12 cellular contexts compared by ENCODE assay signal in genomic region chr12:18141583-18141982, GRCh38. TPM values are rescaled to one million over a fixed set of nuclear protein-coding genes. Genes with fewer than 3 reads are reported as not detected.
A peak's percentile ranks its signal among the peaks of the same experiment; 100 is the strongest.
DNase-seq lines count a peak whose midpoint lies in the region; TF ChIP-seq lines count a peak whose summit lies in the region.
"Had no signal": no experiment of that assay in that cellular context is flagged by ENCODE, and none has a peak within 500 bp of the region (broad histone marks: within the 10 kb centered on the region; RNA-seq: fewer than 3 reads in every experiment).

No MANE protein-coding gene starts in this region.

- H3K27me3 ChIP-seq in stomach, result no peaks in the 10 kb centered on the region
- H3K27me3 ChIP-seq: esophagus muscularis mucosa had no signal

- no peak overlapping the region for H3K4me3 ChIP-seq in astrocyte of the spinal cord (ENCODE audit: low read depth, low read length)
- no peak overlapping the region for H3K4me3 ChIP-seq in stomach
- H3K4me3 ChIP-seq: esophagus muscularis mucosa had no signal

- in situ Hi-C loops in astrocyte of the spinal cord (cut with HindIII; ENCODE audit: low sequenced_read_pairs), result no loop called here

- TF ChIP-seq CTCF in astrocyte of the spinal cord (IDR thresholded peaks at IDR 0.05; ENCODE audit: low read depth, low read length) (no peak), stomach (IDR thresholded peaks at IDR 0.05) (no peak)

- intact Hi-C loops in stomach (cut with DNase I; ENCODE audit: low total_unique reads), result no loop called here

- H3K9me3 ChIP-seq in stomach, result no peaks in the 10 kb centered on the region
- H3K9me3 ChIP-seq: esophagus muscularis mucosa had no signal

- no peak overlapping the region for H3K27ac ChIP-seq in stomach
- H3K27ac ChIP-seq: esophagus muscularis mucosa had no signal

- TF ChIP-seq EP300 in stomach (IDR thresholded peaks at IDR 0.05), result no peak

- peaks cover 0 to 12% (median 5%) of the 10 kb centered on the region in 4 donors for H3K4me1 ChIP-seq in stomach
- H3K4me1 ChIP-seq: esophagus muscularis mucosa had no signal

- 15 to 42% (median 38%) methylated on average over 3 of the region's 3 CpGs for WGBS in stomach, 5 donors

- no peak for TF ChIP-seq POLR2A in stomach (IDR thresholded peaks at IDR 0.05)

- DNase-seq in COR-L47 (lab: John Stamatoyannopoulos, UW) (peak; percentile 15), NCI-H1417 (lab: John Stamatoyannopoulos, UW) (peak; percentile 40 to 87 (median 44)), astrocyte of the spinal cord (ENCODE audit: low read depth, low spot score) (peak; percentile 81), kidney tubule cell (ENCODE audit: low spot score) (peak; percentile 55), stomach (no peak), cerebellar nuclear complex (lab: John Stamatoyannopoulos, UW) (no peak), putamen (ENCODE audit: low spot score) (no peak)
- DNase-seq in activated CD4-positive, CD25-positive, alpha-beta regulatory T cell treated with anti-CD3 and anti-CD28 coated beads, Interleukin-2, amount 50 U/mL, for 72 hours, result no peak
- DNase-seq: activated CD8-positive, alpha-beta T cell treated with anti-CD3 and anti-CD28 coated beads for 36 hours; mesendoderm; stimulated activated naive B cell treated with anti-CD40 and anti-IgM and Interleukin-4, amounts not matched to agents 10 μg/mL and 1 μg/mL and 100 μg/mL, for 72 hours had no signal

- no peaks in the 10 kb centered on the region for H3K36me3 ChIP-seq in stomach
- H3K36me3 ChIP-seq: esophagus muscularis mucosa had no signal

RNA-seq across cellular contexts. Expression of gene RERGL, which starts 51.6 kb away (rescaled TPM):
- 1 to 10 TPM in 2 of 5 donors, not detected in 3; 2.3 to 9.2 TPM for total RNA-seq in stomach
- polyA plus RNA-seq in stomach, result 1 to 10 TPM in 2 of 3 donors, not detected in 1; 1.1 to 6.8 TPM
- total RNA-seq: activated CD8-positive, alpha-beta T cell treated with anti-CD3 and anti-CD28 coated beads for 36 hours had no signal

Comparison
In these comparisons a context has a peak if more than half of its experiments do, and no peak if none do; other contexts are left out.
1. DNase-seq: peak in COR-L47 (single experiment), NCI-H1417 (3 of 3), astrocyte of the spinal cord (single experiment) and kidney tubule cell (single experiment); none in stomach (single experiment), activated CD4-positive, CD25-positive, alpha-beta regulatory T cell treated with anti-CD3 and anti-CD28 coated beads, Interleukin-2, amount 50 U/mL, for 72 hours (single experiment), cerebellar nuclear complex (0 of 2) and putamen (single experiment).